14 cellular contexts compared by ENCODE assay signal in genomic region chr11:44609783-44610155, GRCh38. TPM values are rescaled to one million over a fixed set of nuclear protein-coding genes. Genes with fewer than 3 reads are reported as not detected.
A peak's percentile ranks its signal among the peaks of the same experiment; 100 is the strongest.
DNase-seq lines count a peak whose midpoint lies in the region; ATAC-seq and TF ChIP-seq lines count a peak whose summit lies in the region.
"Had no signal": no experiment of that assay in that cellular context is flagged by ENCODE, and none has a peak within 500 bp of the region (broad histone marks: within the 10 kb centered on the region; RNA-seq: fewer than 3 reads in every experiment).

No MANE protein-coding gene starts in this region.

- WGBS in upper lobe of left lung, 2 donors = 52 to 70% methylated on average over 2 to 3 of the region's 3 CpGs

- no peak overlapping the region for H3K4me3 ChIP-seq in upper lobe of left lung

- TF ChIP-seq CTCF in activated CD8-positive, alpha-beta T cell treated with anti-CD3 and anti-CD28 coated beads for 36 hours (IDR thresholded peaks at IDR 0.05) = no peak
- TF ChIP-seq CTCF in upper lobe of left lung (IDR thresholded peaks at IDR 0.05) (no peak), RWPE1 (conservative IDR thresholded peaks at IDR 0.05; ENCODE audit: low read depth) (no peak)

- H3K4me3 Mint-ChIP-seq in activated naive CD4-positive, alpha-beta T cell treated with anti-CD3 and anti-CD28 coated beads for 36 hours = no peak overlapping the region
- H3K4me3 Mint-ChIP-seq in activated CD8-positive, alpha-beta T cell treated with anti-CD3 and anti-CD28 coated beads for 36 hours = peak overlapping the region; percentile 25
- H3K4me3 Mint-ChIP-seq in immature natural killer cell = peak overlapping the region in 3 of 5 donors; percentile 11 to 40 (median 18)
- H3K4me3 Mint-ChIP-seq: endodermal cell, neural crest cell had no signal

- CTCF ChIA-PET in activated naive CD4-positive, alpha-beta T cell treated with anti-CD3 and anti-CD28 coated beads for 36 hours (lab: Charles Lee) = interaction anchor here (1.1 to 21.7 kb wide), 3 partner anchors 11 to 302 kb away, joined by 3 to 366 read pairs (median 4); no protein-coding TSS in a partner anchor
- CTCF ChIA-PET in activated CD8-positive, alpha-beta T cell treated with anti-CD3 and anti-CD28 coated beads for 36 hours (lab: Charles Lee) = interaction anchor here (1.0 to 10.1 kb wide), 6 partner anchors 12 to 515 kb away, joined by 3 to 307 read pairs (median 4); partner anchors contain the start of gene CD82
- CTCF ChIA-PET in RWPE1 (lab: Yijun Ruan, JAX) = no interaction called here

- ATAC-seq in activated CD8-positive, alpha-beta T cell treated with anti-CD3 and anti-CD28 coated beads for 36 hours = no peak
- no peak for ATAC-seq in upper lobe of left lung (ENCODE audit: low FRiP score in 2 of 2)
- ATAC-seq: PC-3 had no signal

- no peaks in the 10 kb centered on the region for H3K9me3 ChIP-seq in upper lobe of left lung

- peaks cover 90% of the 10 kb centered on the region for H3K4me1 Mint-ChIP-seq in activated naive CD4-positive, alpha-beta T cell treated with anti-CD3 and anti-CD28 coated beads for 36 hours (ENCODE audit: low read depth)
- H3K4me1 Mint-ChIP-seq in activated CD8-positive, alpha-beta T cell treated with anti-CD3 and anti-CD28 coated beads for 36 hours (ENCODE audit: low read depth) = peaks cover 85% of the 10 kb centered on the region
- peaks cover 20 to 42% of the 10 kb centered on the region in 2 donors for H3K4me1 Mint-ChIP-seq in immature natural killer cell

- H3K27me3 Mint-ChIP-seq in activated naive CD4-positive, alpha-beta T cell treated with anti-CD3 and anti-CD28 coated beads for 36 hours (ENCODE audit: low read depth) = no peaks in the 10 kb centered on the region
- H3K27me3 Mint-ChIP-seq in activated CD8-positive, alpha-beta T cell treated with anti-CD3 and anti-CD28 coated beads for 36 hours = no peaks in the 10 kb centered on the region
- H3K27me3 Mint-ChIP-seq in immature natural killer cell (ENCODE audit: low read depth in 3 of 3) = peaks cover 0 to 5% (median 1%) of the 10 kb centered on the region in 3 donors

- TF ChIP-seq EP300 in upper lobe of left lung (IDR thresholded peaks at IDR 0.05) = no peak

- TF ChIP-seq POLR2A in upper lobe of left lung (IDR thresholded peaks at IDR 0.05) = no peak

- peaks cover 48% of the 10 kb centered on the region for H3K36me3 Mint-ChIP-seq in activated naive CD4-positive, alpha-beta T cell treated with anti-CD3 and anti-CD28 coated beads for 36 hours (ENCODE audit: low read depth)
- H3K36me3 Mint-ChIP-seq in activated CD8-positive, alpha-beta T cell treated with anti-CD3 and anti-CD28 coated beads for 36 hours (ENCODE audit: low read depth) = peaks cover 77% of the 10 kb centered on the region
- H3K36me3 Mint-ChIP-seq in immature natural killer cell = no peaks in the 10 kb centered on the region

- POLR2A ChIA-PET in activated CD8-positive, alpha-beta T cell treated with anti-CD3 and anti-CD28 coated beads for 36 hours (lab: Charles Lee) = interaction anchor here (1.3 to 1.9 kb wide), 4 partner anchors 8 to 43 kb away, joined by 3 to 12 read pairs (median 6); no protein-coding TSS in a partner anchor
- POLR2A ChIA-PET in RWPE1 (lab: Yijun Ruan, JAX; ENCODE audit: low non-redundant PET) = interaction anchor here (0.6 kb wide), 1 partner anchor 353 kb away, joined by 3 read pairs; no protein-coding TSS in a partner anchor

- H3K27ac ChIP-seq in upper lobe of left lung (peak overlapping the region; percentile 29 to 81 (median 49)), RWPE1 (no peak overlapping the region)

- H3K36me3 ChIP-seq in upper lobe of left lung = peaks cover 6 to 24% (median 17%) of the 10 kb centered on the region in 4 donors

- peaks cover 33 to 53% (median 45%) of the 10 kb centered on the region in 4 donors for H3K4me1 ChIP-seq in upper lobe of left lung

- H3K27me3 ChIP-seq in upper lobe of left lung = no peaks in the 10 kb centered on the region

- no peak for DNase-seq in activated naive CD4-positive, alpha-beta T cell treated with anti-CD3 and anti-CD28 coated beads for 36 hours
- DNase-seq in activated naive CD4-positive, alpha-beta T cell treated with anti-CD3 and anti-CD28 coated beads, Interleukin-2, amount 50 U/mL, for 16 hours = no peak
- no peak for DNase-seq in activated CD8-positive, alpha-beta T cell treated with anti-CD3 and anti-CD28 coated beads for 36 hours
- DNase-seq in immature natural killer cell (no peak), upper lobe of left lung (no peak), C1 segment of cervical spinal cord (lab: John Stamatoyannopoulos, UW) (no peak), RWPE1 (ENCODE audit: low spot score) (no peak), NCI-H2171 (lab: John Stamatoyannopoulos, UW) (no peak)
- DNase-seq: activated CD4-positive, CD25-positive, alpha-beta regulatory T cell; DMS79; endodermal cell; NCI-H226; PC-3 had no signal

- no peaks in the 10 kb centered on the region for H3K9me3 Mint-ChIP-seq in activated naive CD4-positive, alpha-beta T cell treated with anti-CD3 and anti-CD28 coated beads for 36 hours
- H3K9me3 Mint-ChIP-seq in activated CD8-positive, alpha-beta T cell treated with anti-CD3 and anti-CD28 coated beads for 36 hours = no peaks in the 10 kb centered on the region
- H3K9me3 Mint-ChIP-seq in immature natural killer cell = no peaks in the 10 kb centered on the region
- H3K9me3 Mint-ChIP-seq: endodermal cell, neural crest cell had no signal

- intact Hi-C loops in activated naive CD4-positive, alpha-beta T cell treated with anti-CD3 and anti-CD28 coated beads for 36 hours (cut with micrococcal nuclease) = loop anchor here (10.0 kb wide), 1 partner anchor 515 kb away; the partner anchor contains the start of gene EXT2
- intact Hi-C loops in activated CD8-positive, alpha-beta T cell treated with anti-CD3 and anti-CD28 coated beads for 36 hours (cut with micrococcal nuclease) = no loop called here

- H3K27ac Mint-ChIP-seq in activated naive CD4-positive, alpha-beta T cell treated with anti-CD3 and anti-CD28 coated beads for 36 hours = peak overlapping the region; percentile 77
- H3K27ac Mint-ChIP-seq in activated CD8-positive, alpha-beta T cell treated with anti-CD3 and anti-CD28 coated beads for 36 hours = peak overlapping the region; percentile 89
- peak overlapping the region; percentile 56 to 86 (median 76) for H3K27ac Mint-ChIP-seq in immature natural killer cell
- H3K27ac Mint-ChIP-seq: endodermal cell had no signal

RNA-seq across cellular contexts. Expression of gene CD82, which starts 44.3 kb away (rescaled TPM):
- total RNA-seq in activated naive CD4-positive, alpha-beta T cell treated with anti-CD3 and anti-CD28 coated beads for 36 hours = 100 to 1,000 TPM; 140 to 141 TPM
- total RNA-seq in activated CD8-positive, alpha-beta T cell treated with anti-CD3 and anti-CD28 coated beads for 36 hours = 100 to 1,000 TPM; 289 to 319 TPM
- polyA plus RNA-seq in immature natural killer cell = 10 to 100 TPM in 2 of 3 donors, 1 to 10 TPM in 1; 9.7 to 15.7 (median 10.7) TPM
- total RNA-seq in upper lobe of left lung = 100 to 1,000 TPM in 2 of 6 donors, 10 to 100 TPM in 4; 29.8 to 148 (median 69.9) TPM
